ENCODE assay signal across 17 cellular contexts in the genomic region with DNA sequence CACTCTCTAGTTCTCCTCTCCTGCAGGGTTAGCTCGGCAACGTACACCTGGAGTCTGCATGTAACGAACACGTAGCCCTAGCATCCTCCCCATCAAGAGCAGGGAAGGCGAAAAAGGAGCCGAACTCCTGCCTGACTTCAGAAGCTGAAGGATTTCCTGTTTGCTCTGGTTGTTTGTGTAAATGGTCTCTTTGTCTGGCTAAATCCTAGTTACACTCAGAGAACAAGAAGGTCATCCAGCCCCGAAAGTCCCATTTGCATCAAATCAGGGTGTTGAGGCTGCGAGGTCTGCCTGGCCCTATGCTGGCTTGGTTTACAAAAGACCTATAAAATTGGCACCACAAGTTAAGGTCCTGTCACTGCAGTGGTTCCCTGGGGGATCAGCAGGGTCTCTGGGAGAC.
A peak's percentile ranks its signal among the peaks of the same experiment; 100 is the strongest.
DNase-seq lines count a peak whose midpoint lies in the region; ATAC-seq lines count a peak whose summit lies in the region.
"Had no signal": no experiment of that assay in that cellular context is flagged by ENCODE, and none has a peak within 500 bp of the region (broad histone marks: within the 10 kb centered on the region; RNA-seq: fewer than 3 reads in every experiment).

No MANE protein-coding gene starts in this region.

- no peaks in the 10 kb centered on the region for H3K27me3 Mint-ChIP-seq in activated naive CD8-positive, alpha-beta T cell treated with anti-CD3 and anti-CD28 coated beads, Interleukin-2, amount 50 U/mL, for 24 hours
- H3K27me3 Mint-ChIP-seq in naive thymus-derived CD8-positive, alpha-beta T cell: no peaks in the 10 kb centered on the region
- H3K27me3 Mint-ChIP-seq: activated CD4-positive, alpha-beta memory T cell treated with anti-CD3 and anti-CD28 coated beads, Interleukin-2, amount 10 ng/mL, durations not matched to agents 7 days and 5 days; B cell had no signal

- H3K9me3 Mint-ChIP-seq in activated naive CD8-positive, alpha-beta T cell treated with anti-CD3 and anti-CD28 coated beads, Interleukin-2, amount 50 U/mL, for 24 hours: no peaks in the 10 kb centered on the region
- H3K9me3 Mint-ChIP-seq in naive thymus-derived CD8-positive, alpha-beta T cell: no peaks in the 10 kb centered on the region
- H3K9me3 Mint-ChIP-seq: activated CD4-positive, alpha-beta memory T cell treated with anti-CD3 and anti-CD28 coated beads, Interleukin-2, amount 10 ng/mL, durations not matched to agents 7 days and 5 days; activated T-helper 1 cell treated with anti-CD3 and anti-CD28 coated beads, Interleukin-12 subunit alpha, Interleukin-12 subunit beta, Interleukin-2, Interleukin-4 antibody, amounts not matched to agents 30 ng/mL and 10 ng/mL and 1 ng/mL, durations not matched to agents 14 hours and 24 hours and 36 hours had no signal

- H3K4me3 Mint-ChIP-seq in activated naive CD8-positive, alpha-beta T cell treated with anti-CD3 and anti-CD28 coated beads, Interleukin-2, amount 50 U/mL, for 24 hours: no peak overlapping the region
- H3K4me3 Mint-ChIP-seq in naive thymus-derived CD8-positive, alpha-beta T cell: no peak overlapping the region
- H3K4me3 Mint-ChIP-seq: activated CD4-positive, alpha-beta memory T cell treated with anti-CD3 and anti-CD28 coated beads, Interleukin-2, amount 10 ng/mL, durations not matched to agents 7 days and 5 days; activated T-helper 1 cell treated with anti-CD3 and anti-CD28 coated beads, Interleukin-12 subunit alpha, Interleukin-12 subunit beta, Interleukin-2, Interleukin-4 antibody, amounts not matched to agents 30 ng/mL and 10 ng/mL and 1 ng/mL, durations not matched to agents 14 hours and 24 hours and 36 hours; B cell had no signal

- H3K27ac Mint-ChIP-seq in activated naive CD8-positive, alpha-beta T cell treated with anti-CD3 and anti-CD28 coated beads, Interleukin-2, amount 50 U/mL, for 24 hours: peak overlapping the region; percentile 56
- H3K27ac Mint-ChIP-seq in naive thymus-derived CD8-positive, alpha-beta T cell: peak overlapping the region; percentile 26 to 82 (median 52)
- H3K27ac Mint-ChIP-seq: activated CD4-positive, alpha-beta memory T cell treated with anti-CD3 and anti-CD28 coated beads, Interleukin-2, amount 10 ng/mL, durations not matched to agents 7 days and 5 days; activated T-helper 1 cell treated with anti-CD3 and anti-CD28 coated beads, Interleukin-12 subunit alpha, Interleukin-12 subunit beta, Interleukin-2, Interleukin-4 antibody, amounts not matched to agents 30 ng/mL and 10 ng/mL and 1 ng/mL, durations not matched to agents 14 hours and 24 hours and 36 hours; B cell had no signal

- POLR2A ChIA-PET in naive thymus-derived CD8-positive, alpha-beta T cell (lab: Charles Lee): interaction anchor here (0.7 kb wide), 1 partner anchor 604 kb away, joined by 4 read pairs; no protein-coding TSS in a partner anchor

- H3K36me3 Mint-ChIP-seq in activated naive CD8-positive, alpha-beta T cell treated with anti-CD3 and anti-CD28 coated beads, Interleukin-2, amount 50 U/mL, for 24 hours (ENCODE audit: low read depth): peaks cover 38% of the 10 kb centered on the region
- peaks cover 0 to 81% (median 11%) of the 10 kb centered on the region in 3 donors for H3K36me3 Mint-ChIP-seq in naive thymus-derived CD8-positive, alpha-beta T cell

- ATAC-seq in activated naive CD8-positive, alpha-beta T cell treated with anti-CD3 and anti-CD28 coated beads, Interleukin-2, amount 50 U/mL, for 24 hours: no peak
- no peak for ATAC-seq in naive thymus-derived CD8-positive, alpha-beta T cell
- ATAC-seq: left lung had no signal

- peak; percentile 60 for DNase-seq in COLO668 (lab: John Stamatoyannopoulos, UW; ENCODE audit: unreplicated experiment)
- peak; percentile 55 for DNase-seq in DMS153 treated with DMSO at 0.1 percent for 48 hours (lab: John Stamatoyannopoulos, UW; ENCODE audit: unreplicated experiment)
- no peak for DNase-seq in activated naive CD8-positive, alpha-beta T cell treated with anti-CD3 and anti-CD28 coated beads, Interleukin-2, amount 50 U/mL, for 24 hours
- DNase-seq in naive thymus-derived CD8-positive, alpha-beta T cell: peak in 1 of 10 donors; percentile 24
- DNase-seq in NCI-H2171 treated with DMSO at 0.1 percent for 48 hours (lab: John Stamatoyannopoulos, UW): no peak
- no peak for DNase-seq in RKO (ENCODE audit: low spot score)
- DNase-seq in LoVo (ENCODE audit: low spot score): no peak
- DNase-seq: activated CD4-positive, alpha-beta memory T cell treated with anti-CD3 and anti-CD28 coated beads, Interleukin-2, amount 10 ng/mL, durations not matched to agents 7 days and 5 days; cerebellar nuclear complex; foreskin fibroblast; IMR-90; MM.1S; stimulated activated CD4-positive, alpha-beta T cell treated with anti-CD3 and anti-CD28 coated beads, Interleukin-4, amount 100 ng/mL, for 24 hours; thyroid gland had no signal

- peaks cover 2% of the 10 kb centered on the region for H3K4me1 Mint-ChIP-seq in activated naive CD8-positive, alpha-beta T cell treated with anti-CD3 and anti-CD28 coated beads, Interleukin-2, amount 50 U/mL, for 24 hours
- peaks cover 1 to 24% (median 14%) of the 10 kb centered on the region in 4 donors for H3K4me1 Mint-ChIP-seq in naive thymus-derived CD8-positive, alpha-beta T cell
- H3K4me1 Mint-ChIP-seq: activated CD4-positive, alpha-beta memory T cell treated with anti-CD3 and anti-CD28 coated beads, Interleukin-2, amount 10 ng/mL, durations not matched to agents 7 days and 5 days; B cell had no signal

Comparison
In these comparisons a context has a peak if more than half of its experiments do, and no peak if none do; other contexts are left out.
1. DNase-seq: peak in COLO668 (single experiment) and DMS153 treated with DMSO at 0.1 percent for 48 hours (single experiment); none in activated naive CD8-positive, alpha-beta T cell treated with anti-CD3 and anti-CD28 coated beads, Interleukin-2, amount 50 U/mL, for 24 hours (single experiment), NCI-H2171 treated with DMSO at 0.1 percent for 48 hours (single experiment), RKO (single experiment) and LoVo (single experiment).